31 cellular contexts compared by ENCODE assay signal in genomic region chr2:19556648-19557047, GRCh38.
"Had no signal": no experiment of that assay in that cellular context is flagged by ENCODE, and none has a peak within 500 bp of the region (broad histone marks: within the 10 kb centered on the region; RNA-seq: fewer than 3 reads in every experiment).

No MANE protein-coding gene starts in this region.

- H3K9me3 ChIP-seq: ascending aorta, body of pancreas, breast epithelium had no signal

- H3K27ac ChIP-seq: adrenal gland, ascending aorta, body of pancreas, brain microvascular endothelial cell, breast epithelium, cardiac muscle cell had no signal

- FAIRE-seq: astrocyte, bronchial epithelial cell had no signal

- H3K36me3 ChIP-seq: adrenal gland, ascending aorta, brain microvascular endothelial cell, breast epithelium, cardiac muscle cell had no signal

- H3K4me3 ChIP-seq: adrenal gland, ascending aorta, body of pancreas, breast epithelium, cardiac muscle cell had no signal

- DNase-seq: activated effector memory CD4-positive, alpha-beta T cell treated with anti-CD3 and anti-CD28 coated beads, Interleukin-2, amount 50 U/mL, for 16 hours; activated effector memory CD4-positive, alpha-beta T cell treated with Interleukin-2 at 50 U/mL for 16 hours; activated gamma-delta T cell; activated gamma-delta T cell treated with Interleukin-2 at 50 U/mL for 16 hours; activated naive CD4-positive, alpha-beta T cell; activated naive CD4-positive, alpha-beta T cell treated with anti-CD3 and anti-CD28 coated beads for 36 hours; activated naive CD4-positive, alpha-beta T cell treated with anti-CD3 and anti-CD28 coated beads, Interleukin-2, amount 10 ng/mL, durations not matched to agents 7 days and 5 days; activated naive CD4-positive, alpha-beta T cell treated with anti-CD3 and anti-CD28 coated beads, Interleukin-2, amount 50 U/mL, for 16 hours; activated naive CD4-positive, alpha-beta T cell treated with Interleukin-2 at 50 U/mL for 16 hours; activated naive CD8-positive, alpha-beta T cell treated with anti-CD3 and anti-CD28 coated beads for 36 hours; activated naive CD8-positive, alpha-beta T cell treated with anti-CD3 and anti-CD28 coated beads, Interleukin-2, amount 10 ng/mL, durations not matched to agents 7 days and 5 days; activated naive CD8-positive, alpha-beta T cell treated with anti-CD3 and anti-CD28 coated beads, Interleukin-2, amount 50 U/mL, for 24 hours; activated T-cell treated with anti-CD3 and anti-CD28 coated beads, Interleukin-2, amount 50 U/mL, for 24 hours; activated T-cell treated with anti-CD3 and anti-CD28 coated beads, Interleukin-2, amount 50 U/mL, for 4 hours; activated T-cell treated with anti-CD3 and anti-CD28 coated beads, Interleukin-2, amount 50 U/mL, for 48 hours; activated T-cell treated with anti-CD3 and anti-CD28 coated beads, Interleukin-2, amount 50 U/mL, for 72 hours; adrenal gland; amniotic stem cell; amygdala; anterior cingulate cortex; aorta; body of pancreas; brain microvascular endothelial cell; caudate nucleus; central memory CD4-positive, alpha-beta T cell; cerebellar nuclear complex had no signal

- H3K4me1 ChIP-seq: adrenal gland, ascending aorta, body of pancreas, breast epithelium had no signal

- H3K27me3 ChIP-seq: adrenal gland, ascending aorta, brain microvascular endothelial cell, breast epithelium had no signal
